ENCODE assay signal across 22 cellular contexts in genomic region chr11:44000731-44001130, GRCh38. TPM values are rescaled to one million over a fixed set of nuclear protein-coding genes. Genes with fewer than 3 reads are reported as not detected.
"Had no signal": no experiment of that assay in that cellular context is flagged by ENCODE, and none has a peak within 500 bp of the region (broad histone marks: within the 10 kb centered on the region; RNA-seq: fewer than 3 reads in every experiment).

No MANE protein-coding gene starts in this region.

- H3K27ac ChIP-seq: KMS-11, RWPE1, SK-N-MC had no signal

- DNase-seq: IMR-90, Kasumi-1, MM.1S, NCI-H1092 treated with DMSO at 0.1 percent for 48 hours, NCI-H1436, NCI-H187, NCI-H2029, NCI-H2081 treated with DMSO at 0.1 percent for 48 hours, NCI-H2171 treated with DMSO at 0.1 percent for 48 hours, NCI-H446, NCI-H510A, NCI-H524 treated with DMSO at 0.1 percent for 48 hours, NCI-H774, PC-3, SHP77 had no signal

- H3K4me3 ChIP-seq: SK-N-MC had no signal

- H3K9ac ChIP-seq: KMS-11 had no signal

- H3K4me2 ChIP-seq: KMS-11 had no signal

- ATAC-seq: Panc1, PC-3 had no signal

RNA-seq across cellular contexts. Expression of gene ACCSL, which starts 47.0 kb away (rescaled TPM):
- total RNA-seq: HT-29, IMR-90, M059J, OCI-LY7, PC-3 had no signal
- polyA plus RNA-seq: IMR-90 had no signal

RNA-seq across cellular contexts. Expression of gene C11orf96, which starts 58.3 kb away (rescaled TPM):
- total RNA-seq: HT-29, OCI-LY7 had no signal
